2 cellular contexts compared by ENCODE assay signal in the genomic region with DNA sequence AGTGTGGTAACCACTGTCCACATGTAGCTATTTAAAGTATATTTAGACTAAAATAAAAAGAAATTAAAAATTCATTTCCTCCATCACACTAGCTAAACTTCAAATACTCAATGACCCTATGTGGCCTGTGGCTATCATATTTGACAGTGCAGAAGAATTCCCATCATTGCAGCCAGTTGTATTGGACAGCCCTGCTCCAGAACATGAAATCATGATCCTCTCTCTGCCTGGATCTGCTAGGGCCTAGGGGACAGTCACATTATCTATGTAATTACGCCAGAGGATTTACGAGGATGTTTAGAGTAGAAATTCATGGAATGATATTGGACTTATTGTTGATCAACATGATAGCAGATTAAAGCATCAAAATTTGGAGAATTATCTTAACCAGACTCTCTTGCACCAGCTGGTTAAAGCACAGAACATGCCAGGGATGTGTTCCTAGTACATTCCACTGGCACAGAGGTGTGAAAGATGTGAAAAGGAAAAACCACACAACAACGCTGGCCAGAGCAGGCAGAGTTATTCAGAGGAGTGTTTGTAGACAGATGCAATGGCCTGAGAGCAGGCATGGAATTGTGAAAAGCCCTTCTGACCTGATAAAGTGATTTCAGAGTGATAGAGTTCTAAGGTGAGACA.
TF ChIP-seq lines count a peak whose summit lies in the region.

No MANE protein-coding gene starts in this region.

TF ChIP-seq in H1, 55 proteins besides CTCF, POLR2A, EP300 and RAD21 (continued from another document):
- no peak for TF ChIP-seq JUN (IDR thresholded peaks at IDR 0.05; ENCODE audit: low read depth, low read length)
- no peak for TF ChIP-seq MAFK (IDR thresholded peaks at IDR 0.05; ENCODE audit: low read depth, low read length)
- no peak for TF ChIP-seq KDM1A (IDR thresholded peaks at IDR 0.05; ENCODE audit: borderline replicate concordance, low read length)
- no peak for TF ChIP-seq RNF2 (IDR thresholded peaks at IDR 0.05; ENCODE audit: borderline replicate concordance, low read depth, low read length, missing control alignments, poor library complexity, severe bottlenecking)
- TF ChIP-seq TBP (IDR thresholded peaks at IDR 0.05; ENCODE audit: low read depth, low read length) = no peak
- TF ChIP-seq SUZ12 (IDR thresholded peaks at IDR 0.05; ENCODE audit: low read length) = no peak
- TF ChIP-seq SP1 (IDR thresholded peaks at IDR 0.05; ENCODE audit: low read depth, low read length) = no peak
- TF ChIP-seq JUND (IDR thresholded peaks at IDR 0.05; ENCODE audit: low read length) = no peak
- TF ChIP-seq, protein P1, sequence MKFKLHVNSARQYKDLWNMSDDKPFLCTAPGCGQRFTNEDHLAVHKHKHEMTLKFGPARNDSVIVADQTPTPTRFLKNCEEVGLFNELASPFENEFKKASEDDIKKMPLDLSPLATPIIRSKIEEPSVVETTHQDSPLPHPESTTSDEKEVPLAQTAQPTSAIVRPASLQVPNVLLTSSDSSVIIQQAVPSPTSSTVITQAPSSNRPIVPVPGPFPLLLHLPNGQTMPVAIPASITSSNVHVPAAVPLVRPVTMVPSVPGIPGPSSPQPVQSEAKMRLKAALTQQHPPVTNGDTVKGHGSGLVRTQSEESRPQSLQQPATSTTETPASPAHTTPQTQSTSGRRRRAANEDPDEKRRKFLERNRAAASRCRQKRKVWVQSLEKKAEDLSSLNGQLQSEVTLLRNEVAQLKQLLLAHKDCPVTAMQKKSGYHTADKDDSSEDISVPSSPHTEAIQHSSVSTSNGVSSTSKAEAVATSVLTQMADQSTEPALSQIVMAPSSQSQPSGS (IDR thresholded peaks at IDR 0.05; ENCODE audit: low read length) = no peak
- TF ChIP-seq GABPA (IDR thresholded peaks at IDR 0.05; ENCODE audit: borderline replicate concordance, insufficient read depth, low read length) = no peak
- no peak for TF ChIP-seq EGR1 (IDR thresholded peaks at IDR 0.05; ENCODE audit: borderline replicate concordance, low read depth, low read length)
- TF ChIP-seq CTBP2 (IDR thresholded peaks at IDR 0.05; ENCODE audit: borderline replicate concordance, insufficient read depth, insufficient read length, low read length) = no peak
- no peak for TF ChIP-seq FOSL1 (IDR thresholded peaks at IDR 0.05; ENCODE audit: insufficient read depth, low read depth, low read length)
- TF ChIP-seq MAX (IDR thresholded peaks at IDR 0.05) = no peak

TF ChIP-seq in GM12891, 5 proteins besides CTCF, POLR2A, EP300 and RAD21 (continued from another document):
- TF ChIP-seq TAF1 (IDR thresholded peaks at IDR 0.05; ENCODE audit: low read depth, low read length) (no peak), POU2F2 (IDR thresholded peaks at IDR 0.05; ENCODE audit: low read depth, low read length) (no peak), SPI1 (IDR thresholded peaks at IDR 0.05; ENCODE audit: low read depth, low read length) (no peak), POLR2AphosphoS5 (IDR thresholded peaks at IDR 0.05; ENCODE audit: low read depth, low read length) (no peak)
